14 cellular contexts compared by ENCODE assay signal in genomic region chr5:90014420-90014819, GRCh38.
A peak's percentile ranks its signal among the peaks of the same experiment; 100 is the strongest.
DNase-seq lines count a peak whose midpoint lies in the region; ATAC-seq and TF ChIP-seq lines count a peak whose summit lies in the region.
"Had no signal": no experiment of that assay in that cellular context is flagged by ENCODE, and none has a peak within 500 bp of the region (broad histone marks: within the 10 kb centered on the region; RNA-seq: fewer than 3 reads in every experiment).

No MANE protein-coding gene starts in this region.

- H3K36me3 Mint-ChIP-seq in WTC11, result no peaks in the 10 kb centered on the region
- H3K36me3 Mint-ChIP-seq: CD4-positive, alpha-beta memory T cell; naive B cell had no signal

- no peak for DNase-seq in WTC11 (ENCODE audit: low spot score)
- no peak for DNase-seq in SIG-M5 treated with dmso at 0.1 percent for 504 hours (lab: John Stamatoyannopoulos, UW; ENCODE audit: unreplicated experiment)
- DNase-seq in brain microvascular endothelial cell, result no peak
- no peak for DNase-seq in AG08395 (ENCODE audit: low spot score)
- DNase-seq: activated T-cell treated with anti-CD3 and anti-CD28 coated beads, Interleukin-2, amount 50 U/mL, for 24 hours; CD4-positive, alpha-beta memory T cell; naive B cell; NCI-H2081 treated with DMSO at 0.1 percent for 48 hours; small intestine had no signal

- H3K36me3 ChIP-seq in brain microvascular endothelial cell (replicated peaks), result no peaks in the 10 kb centered on the region

- POLR2A ChIA-PET in WTC11 (lab: Charles Lee), result no interaction called here

- H3K27me3 ChIP-seq in brain microvascular endothelial cell (replicated peaks), result no peaks in the 10 kb centered on the region

- H3K4me3 ChIP-seq in brain microvascular endothelial cell (ENCODE audit: low read depth, low read length), result no peak overlapping the region

- in situ Hi-C loops in brain microvascular endothelial cell (cut with HindIII; ENCODE audit: low pct_ligation_motif_present, low sequenced_read_pairs), result no loop called here

- no peak overlapping the region for H3K4me3 Mint-ChIP-seq in WTC11
- H3K4me3 Mint-ChIP-seq: activated T-cell treated with anti-CD3 and anti-CD28 coated beads, Interleukin-2, amount 50 U/mL, for 24 hours; CD4-positive, alpha-beta memory T cell; central memory CD8-positive, alpha-beta T cell; naive B cell had no signal

- no peak for TF ChIP-seq CTCF in WTC11 (IDR thresholded peaks at IDR 0.05)
- no peak for TF ChIP-seq CTCF in brain microvascular endothelial cell (IDR thresholded peaks at IDR 0.05; ENCODE audit: low read depth, low read length, missing control alignments)

- H3K27ac Mint-ChIP-seq in WTC11, result no peak overlapping the region
- H3K27ac Mint-ChIP-seq: activated T-cell treated with anti-CD3 and anti-CD28 coated beads, Interleukin-2, amount 50 U/mL, for 24 hours; naive B cell had no signal

- peak; percentile 63 for ATAC-seq in GM18868 (IDR thresholded peaks at IDR 0.05; ENCODE audit: unreplicated experiment)
- peak; percentile 87 for ATAC-seq in GM21526 (IDR thresholded peaks at IDR 0.05; ENCODE audit: low FRiP score, unreplicated experiment)
- ATAC-seq in HG03045 (IDR thresholded peaks at IDR 0.05; ENCODE audit: unreplicated experiment), result peak; percentile 94
- ATAC-seq in WTC11, result peak; percentile 26; the same call in 1 of the 2 replicates
- no peak for ATAC-seq in activated CD4-positive, CD25-positive, alpha-beta regulatory T cell treated with anti-CD3 and anti-CD28 coated beads, Interleukin-2, amount 50 U/mL, for 24 hours

- H3K27ac ChIP-seq in brain microvascular endothelial cell, result no peak overlapping the region

- H3K9me3 Mint-ChIP-seq in WTC11, result no peaks in the 10 kb centered on the region
- H3K9me3 Mint-ChIP-seq: naive B cell had no signal

- peaks cover 33% of the 10 kb centered on the region for H3K4me1 Mint-ChIP-seq in WTC11
- H3K4me1 Mint-ChIP-seq: CD4-positive, alpha-beta memory T cell; central memory CD8-positive, alpha-beta T cell had no signal

- CTCF ChIA-PET in WTC11 (lab: Charles Lee), result no interaction called here

- H3K27me3 Mint-ChIP-seq in WTC11 (ENCODE audit: low read depth), result no peaks in the 10 kb centered on the region
- H3K27me3 Mint-ChIP-seq: activated T-cell treated with anti-CD3 and anti-CD28 coated beads, Interleukin-2, amount 50 U/mL, for 24 hours; CD4-positive, alpha-beta memory T cell; central memory CD8-positive, alpha-beta T cell had no signal

TF ChIP-seq in WTC11, 78 proteins besides CTCF, POLR2A, EP300 and RAD21:
- TF ChIP-seq NR1H2 (CRISPR knock-in tag; IDR thresholded peaks at IDR 0.05), result no peak
- no peak for TF ChIP-seq FOXP1 (CRISPR knock-in tag; IDR thresholded peaks at IDR 0.05; ENCODE audit: borderline replicate concordance)
- no peak for TF ChIP-seq ZBTB21 (CRISPR knock-in tag; IDR thresholded peaks at IDR 0.05; ENCODE audit: borderline replicate concordance)
- TF ChIP-seq ZSCAN18 (CRISPR knock-in tag; IDR thresholded peaks at IDR 0.05), result no peak
- no peak for TF ChIP-seq ZNF396 (CRISPR knock-in tag; IDR thresholded peaks at IDR 0.05; ENCODE audit: borderline replicate concordance)
- no peak for TF ChIP-seq ATF1 (CRISPR knock-in tag; IDR thresholded peaks at IDR 0.05)
- no peak for TF ChIP-seq CREM (CRISPR knock-in tag; IDR thresholded peaks at IDR 0.05)
- TF ChIP-seq ZNF416 (CRISPR knock-in tag; IDR thresholded peaks at IDR 0.05), result no peak
- no peak for TF ChIP-seq RORB (CRISPR knock-in tag; IDR thresholded peaks at IDR 0.05)
- TF ChIP-seq ZNF219 (CRISPR knock-in tag; IDR thresholded peaks at IDR 0.05; ENCODE audit: borderline replicate concordance), result no peak
- TF ChIP-seq, protein P1, sequence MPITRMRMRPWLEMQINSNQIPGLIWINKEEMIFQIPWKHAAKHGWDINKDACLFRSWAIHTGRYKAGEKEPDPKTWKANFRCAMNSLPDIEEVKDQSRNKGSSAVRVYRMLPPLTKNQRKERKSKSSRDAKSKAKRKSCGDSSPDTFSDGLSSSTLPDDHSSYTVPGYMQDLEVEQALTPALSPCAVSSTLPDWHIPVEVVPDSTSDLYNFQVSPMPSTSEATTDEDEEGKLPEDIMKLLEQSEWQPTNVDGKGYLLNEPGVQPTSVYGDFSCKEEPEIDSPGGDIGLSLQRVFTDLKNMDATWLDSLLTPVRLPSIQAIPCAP (CRISPR knock-in tag; IDR thresholded peaks at IDR 0.05), result no peak
TF ChIP-seq in WTC11: peak in this region for 0.

Comparison
In these comparisons a context has a peak if more than half of its experiments do, and no peak if none do; other contexts are left out.
1. ATAC-seq: peak in GM18868 (single experiment), GM21526 (single experiment), HG03045 (single experiment) and WTC11 (single experiment); none in activated CD4-positive, CD25-positive, alpha-beta regulatory T cell treated with anti-CD3 and anti-CD28 coated beads, Interleukin-2, amount 50 U/mL, for 24 hours (0 of 2).